ENCODE assay signal across 19 cellular contexts in genomic region chr12:56122637-56123036, GRCh38. TPM values are rescaled to one million over a fixed set of nuclear protein-coding genes. Genes with fewer than 3 reads are reported as not detected.
DNase-seq lines count a peak whose midpoint lies in the region; ATAC-seq and TF ChIP-seq lines count a peak whose summit lies in the region.
"Had no signal": no experiment of that assay in that cellular context is flagged by ENCODE, and none has a peak within 500 bp of the region (broad histone marks: within the 10 kb centered on the region; RNA-seq: fewer than 3 reads in every experiment).

No MANE protein-coding gene starts in this region.

- H3K4me1 ChIP-seq in cardiac muscle cell (ENCODE audit: low read depth) (peaks cover 46% of the 10 kb centered on the region), right cardiac atrium (ENCODE audit: control insufficient read depth, insufficient read depth, low read length) (peaks cover 4% of the 10 kb centered on the region), stomach (peaks cover 35 to 78% (median 55%) of the 10 kb centered on the region in 4 donors)

- H3K4me3 Mint-ChIP-seq in stimulated activated effector memory CD8-positive, alpha-beta T cell treated with anti-CD3 and anti-CD28 coated beads, Interleukin-12 subunit alpha, Interleukin-12 subunit beta, amount 100 ng/mL, for 72 hours, result no peak overlapping the region

- H3K4me1 Mint-ChIP-seq in stimulated activated effector memory CD8-positive, alpha-beta T cell treated with anti-CD3 and anti-CD28 coated beads, Interleukin-12 subunit alpha, Interleukin-12 subunit beta, amount 100 ng/mL, for 72 hours, result peaks cover 58% of the 10 kb centered on the region

- H3K27me3 ChIP-seq in cardiac muscle cell (no peaks in the 10 kb centered on the region), right cardiac atrium (ENCODE audit: control insufficient read depth, insufficient read depth) (no peaks in the 10 kb centered on the region), stomach (no peaks in the 10 kb centered on the region)
- H3K27me3 ChIP-seq: dorsolateral prefrontal cortex, testis had no signal

- no peak for ATAC-seq in right cardiac atrium
- ATAC-seq in left lobe of liver, result peak; percentile 21
- no peak for ATAC-seq in stimulated activated effector memory CD8-positive, alpha-beta T cell treated with anti-CD3 and anti-CD28 coated beads, Interleukin-12 subunit alpha, Interleukin-12 subunit beta, amount 100 ng/mL, for 72 hours
- ATAC-seq: left colon had no signal

- no peak for TF ChIP-seq EP300 in stomach (IDR thresholded peaks at IDR 0.05)

- no peaks in the 10 kb centered on the region for H3K9me3 ChIP-seq in cardiac muscle cell (ENCODE audit: low read depth)
- H3K9me3 ChIP-seq in right cardiac atrium (ENCODE audit: control insufficient read depth, low read length), result no peaks in the 10 kb centered on the region
- no peaks in the 10 kb centered on the region for H3K9me3 ChIP-seq in stomach
- H3K9me3 ChIP-seq: testis had no signal

- no peaks in the 10 kb centered on the region for H3K36me3 ChIP-seq in cardiac muscle cell
- H3K36me3 ChIP-seq in stomach, result peaks cover 11 to 37% (median 22%) of the 10 kb centered on the region in 4 donors

- peak overlapping the region; percentile 89 for H3K27ac ChIP-seq in cardiac muscle cell
- H3K27ac ChIP-seq in right cardiac atrium (ENCODE audit: low read length), result no peak overlapping the region
- peak overlapping the region in 3 of 5 donors; percentile 11 to 95 (median 21) for H3K27ac ChIP-seq in stomach
- H3K27ac ChIP-seq: dorsolateral prefrontal cortex, KMS-11, testis had no signal

- TF ChIP-seq POLR2A in stomach (IDR thresholded peaks at IDR 0.05), result no peak

- intact Hi-C loops in right cardiac atrium (cut with DNase I) (loop anchor here in 3 of 4 donors (5.0 to 10.0 kb wide), 3 partner anchors 40 to 65 kb away; partner anchors contain the start of gene SMARCC2 (in 2 of the 3)), stomach (cut with DNase I; ENCODE audit: low total_unique reads) (loop anchor here (5.0 kb wide), 1 partner anchor 40 kb away; no protein-coding TSS in a partner anchor)

- H3K27ac Mint-ChIP-seq in stimulated activated effector memory CD8-positive, alpha-beta T cell treated with anti-CD3 and anti-CD28 coated beads, Interleukin-12 subunit alpha, Interleukin-12 subunit beta, amount 100 ng/mL, for 72 hours, result no peak overlapping the region

- H3K9me3 Mint-ChIP-seq in stimulated activated effector memory CD8-positive, alpha-beta T cell treated with anti-CD3 and anti-CD28 coated beads, Interleukin-12 subunit alpha, Interleukin-12 subunit beta, amount 100 ng/mL, for 72 hours, result no peaks in the 10 kb centered on the region

- H3K4me3 ChIP-seq in cardiac muscle cell (no peak overlapping the region), right cardiac atrium (ENCODE audit: low read length) (no peak overlapping the region), stomach (no peak overlapping the region)
- H3K4me3 ChIP-seq: dorsolateral prefrontal cortex, testis had no signal

- no peak for TF ChIP-seq CTCF in cardiac muscle cell (IDR thresholded peaks at IDR 0.05; ENCODE audit: low read depth, low read length)
- no peak for TF ChIP-seq CTCF in stomach (IDR thresholded peaks at IDR 0.05)

- DNase-seq in cardiac muscle cell (ENCODE audit: low read depth in 1 of 2, low spot score in 1 of 2), result no peak
- DNase-seq in right cardiac atrium, result no peak
- DNase-seq in NCI-H774 (lab: John Stamatoyannopoulos, UW), result peak; percentile 78
- DNase-seq in left lobe of liver (ENCODE audit: low spot score), result no peak
- no peak for DNase-seq in stomach
- DNase-seq in stimulated activated effector memory CD8-positive, alpha-beta T cell treated with anti-CD3 and anti-CD28 coated beads, Interleukin-12 subunit alpha, Interleukin-12 subunit beta, amount 100 ng/mL, for 72 hours (ENCODE audit: low spot score in 2 of 2), result no peak
- DNase-seq in NCI-H2107 (lab: John Stamatoyannopoulos, UW), result no peak
- DNase-seq in superior temporal gyrus (ENCODE audit: extremely low spot score), result no peak
- DNase-seq: activated CD4-positive, alpha-beta T cell treated with anti-CD3 and anti-CD28 coated beads for 4 hours; activated CD8-positive, alpha-beta memory T cell treated with anti-CD3 and anti-CD28 coated beads, Interleukin-2, amount 50 U/mL, for 48 hours; activated naive CD4-positive, alpha-beta T cell treated with anti-CD3 and anti-CD28 coated beads, Interleukin-2, amount 50 U/mL, for 16 hours; dorsolateral prefrontal cortex; GF-D8; hypothalamus; left colon; NCI-H446 treated with DMSO at 0.1 percent for 48 hours; T-helper 9 cell; testis had no signal

- peaks cover 37% of the 10 kb centered on the region for H3K36me3 Mint-ChIP-seq in stimulated activated effector memory CD8-positive, alpha-beta T cell treated with anti-CD3 and anti-CD28 coated beads, Interleukin-12 subunit alpha, Interleukin-12 subunit beta, amount 100 ng/mL, for 72 hours

- WGBS in right cardiac atrium, result 77% methylated on average over 2 of the region's 2 CpGs
- WGBS in stomach, 5 donors, result 77 to 89% (median 87%) methylated on average over 2 of the region's 2 CpGs

RNA-seq across cellular contexts. Expression of gene ZC3H10, which starts 4.6 kb away (rescaled TPM):
- total RNA-seq in cardiac muscle cell, result 5.4 and 7.5 TPM in 2 replicates
- 7.2 and 10.6 TPM in 2 replicates for polyA plus RNA-seq in cardiac muscle cell
- 1 to 10 TPM; 6.1 to 8.6 (median 6.7) TPM for total RNA-seq in right cardiac atrium
- 2.7 TPM for polyA plus RNA-seq in right cardiac atrium
- 4.6 TPM for total RNA-seq in left lobe of liver
- total RNA-seq in stomach, result 1 to 10 TPM in 3 of 5 donors, under 1 TPM in 2; under 0.01 to 5.8 (median 3.1) TPM
- 1 to 10 TPM; 1.5 to 2.2 (median 1.8) TPM for polyA plus RNA-seq in stomach

RNA-seq across cellular contexts. Expression of gene ESYT1, which starts 5.4 kb away (rescaled TPM):
- 103 and 107 TPM in 2 replicates for total RNA-seq in cardiac muscle cell
- 52.0 and 70.6 TPM in 2 replicates for polyA plus RNA-seq in cardiac muscle cell
- total RNA-seq in right cardiac atrium, result 10 to 100 TPM; 30.7 to 38.5 (median 33.6) TPM
- polyA plus RNA-seq in right cardiac atrium, result 29.1 TPM
- 62.2 TPM for total RNA-seq in left lobe of liver
- 100 to 1,000 TPM in 1 of 5 donors, 10 to 100 TPM in 4; 23.3 to 142 (median 63.7) TPM for total RNA-seq in stomach
- polyA plus RNA-seq in stomach, result 10 to 100 TPM in 2 of 3 donors, 1 to 10 TPM in 1; 8.6 to 32.8 (median 13.8) TPM

RNA-seq across cellular contexts. Expression of gene RPL41, which starts 6.2 kb away (rescaled TPM):
- total RNA-seq in cardiac muscle cell (1,416 and 2,307 TPM in 2 replicates), right cardiac atrium (1,000 to 10,000 TPM; 2,156 to 2,505 (median 2,353) TPM), left lobe of liver (1,359 TPM), stomach (1,000 to 10,000 TPM; 1,483 to 3,736 (median 1,919) TPM)
- polyA plus RNA-seq in cardiac muscle cell (2,144 and 2,427 TPM in 2 replicates), right cardiac atrium (2,026 TPM), stomach (1,000 to 10,000 TPM; 5,931 to 8,449 (median 6,584) TPM)

RNA-seq across cellular contexts. Expression of gene PA2G4, which starts 18.3 kb away (rescaled TPM):
- 166 and 235 TPM in 2 replicates for total RNA-seq in cardiac muscle cell
- 132 and 189 TPM in 2 replicates for polyA plus RNA-seq in cardiac muscle cell
- total RNA-seq in right cardiac atrium, result 10 to 100 TPM; 65.5 to 77.6 (median 74.2) TPM
- 73.3 TPM for polyA plus RNA-seq in right cardiac atrium
- 32.3 TPM for total RNA-seq in left lobe of liver
- total RNA-seq in stomach, result 100 to 1,000 TPM in 2 of 5 donors, 10 to 100 TPM in 3; 33.8 to 144 (median 68.7) TPM
- polyA plus RNA-seq in stomach, result 100 to 1,000 TPM in 1 of 3 donors, 10 to 100 TPM in 2; 74.1 to 101 (median 95.1) TPM

RNA-seq across cellular contexts. Expression of gene MYL6B, which starts 29.8 kb away (rescaled TPM):
- 218 and 293 TPM in 2 replicates for total RNA-seq in cardiac muscle cell
- 142 and 203 TPM in 2 replicates for polyA plus RNA-seq in cardiac muscle cell
- 10 to 100 TPM; 48.4 to 74.6 (median 60.2) TPM for total RNA-seq in right cardiac atrium
- 65.7 TPM for polyA plus RNA-seq in right cardiac atrium
- 6.5 TPM for total RNA-seq in left lobe of liver
- total RNA-seq in stomach, result 10 to 100 TPM in 3 of 5 donors, 1 to 10 TPM in 1, not detected in 1; 4.9 to 24.3 (median 20.6) TPM
- 10 to 100 TPM; 53.4 to 98.1 (median 60.2) TPM for polyA plus RNA-seq in stomach
